ENCODE assay signal across 8 cellular contexts in genomic region chr19:48398329-48399235, GRCh38. TPM values are rescaled to one million over a fixed set of nuclear protein-coding genes. Genes with fewer than 3 reads are reported as not detected.
DNase-seq lines count a peak whose midpoint lies in the region; ATAC-seq and TF ChIP-seq lines count a peak whose summit lies in the region.

No MANE protein-coding gene starts in this region.

- peak overlapping the region; percentile 63 for H3K9ac ChIP-seq in PC-3 (ENCODE audit: low read length)

- TF ChIP-seq POLR2A in GM15510 (IDR thresholded peaks at IDR 0.05; ENCODE audit: borderline replicate concordance, extremely low read depth, insufficient read length) (peak; percentile 70), thyroid gland (IDR thresholded peaks at IDR 0.05) (no peak)

- H3K4me1 ChIP-seq in PC-3 (ENCODE audit: insufficient read depth, low read length) (peaks cover 9% of the 10 kb centered on the region), osteoblast (ENCODE audit: insufficient read depth, low read length) (peaks cover 5% of the 10 kb centered on the region), thyroid gland (peaks cover 5 to 12% of the 10 kb centered on the region in 2 donors)

- H2AFZ ChIP-seq in PC-3 (ENCODE audit: low read length) (peak overlapping the region; percentile 67), osteoblast (ENCODE audit: low read length) (peak overlapping the region; percentile 59)

- no peaks in the 10 kb centered on the region for H3K9me2 ChIP-seq in PC-3 (replicated peaks; ENCODE audit: low read length)

- no peaks in the 10 kb centered on the region for H4K20me1 ChIP-seq in PC-3 (ENCODE audit: low read length)
- H4K20me1 ChIP-seq in osteoblast (ENCODE audit: insufficient read depth, low read length): no peaks in the 10 kb centered on the region

- H3K9me3 ChIP-seq in PC-3 (ENCODE audit: low read length) (no peaks in the 10 kb centered on the region), osteoblast (ENCODE audit: low read depth, low read length) (no peaks in the 10 kb centered on the region), thyroid gland (no peaks in the 10 kb centered on the region)

- 22 to 28% methylated on average over 17 to 24 of the region's 109 CpGs for WGBS in thyroid gland, 2 donors

- DNase-seq in PC-3 (peak; percentile 68), activated T-helper 1 cell treated with Interleukin-2 at 50 U/mL for 16 hours (ENCODE audit: low read depth) (peak; percentile 82), fibroblast of the aortic adventitia (ENCODE audit: low read depth) (peak; percentile 76), osteoblast (ENCODE audit: insufficient read length, low spot score, missing footprints) (peak; percentile 98), thyroid gland (peak; percentile 50 to 51)

- ATAC-seq in HG03460 (IDR thresholded peaks at IDR 0.05; ENCODE audit: unreplicated experiment): peak; percentile 59
- ATAC-seq in PC-3: peak; percentile 52
- no peak for ATAC-seq in HG03097 (IDR thresholded peaks at IDR 0.05; ENCODE audit: low FRiP score, unreplicated experiment)

- H3K79me2 ChIP-seq in PC-3 (ENCODE audit: low read length): no peaks in the 10 kb centered on the region
- no peaks in the 10 kb centered on the region for H3K79me2 ChIP-seq in osteoblast (ENCODE audit: insufficient read depth, low read length)

- TF ChIP-seq CTCF in PC-3 (conservative IDR thresholded peaks at IDR 0.05; ENCODE audit: low read depth, low read length): no peak
- TF ChIP-seq CTCF in fibroblast of the aortic adventitia (IDR thresholded peaks at IDR 0.05; ENCODE audit: insufficient read depth, low read length): no peak
- no peak for TF ChIP-seq CTCF in osteoblast (IDR thresholded peaks at IDR 0.05; ENCODE audit: extremely low read depth, low read depth, low read length)
- no peak for TF ChIP-seq CTCF in thyroid gland (IDR thresholded peaks at IDR 0.05)

- H3K36me3 ChIP-seq in PC-3 (ENCODE audit: low read depth, low read length) (no peaks in the 10 kb centered on the region), osteoblast (ENCODE audit: insufficient read depth, low read length) (no peaks in the 10 kb centered on the region), thyroid gland (no peaks in the 10 kb centered on the region)

- H3K4me3 ChIP-seq in PC-3 (ENCODE audit: low read length): peak overlapping the region; percentile 64
- peak overlapping the region; percentile 72 for H3K4me3 ChIP-seq in fibroblast of the aortic adventitia (ENCODE audit: low read depth, low read length)
- H3K4me3 ChIP-seq in osteoblast (ENCODE audit: insufficient read depth, low read length): peak overlapping the region; percentile 68
- peak overlapping the region in 1 of 3 donors; percentile 27 for H3K4me3 ChIP-seq in thyroid gland (replicated peaks in 1 of 3)

- CTCF ChIA-PET in PC-3 (lab: Charles Lee): no interaction called here

- BruUV-seq in PC-3 (replicated peaks; lab: Mats Ljungman, UMichigan): no TSS peak

- no peaks in the 10 kb centered on the region for H3F3A ChIP-seq in PC-3 (ENCODE audit: low read length, unreplicated experiment)

- intact Hi-C loops in PC-3 (cut with micrococcal nuclease) (no loop called here), thyroid gland (cut with DNase I) (loop anchor here (10.0 kb wide), 1 partner anchor 46 kb away; the partner anchor contains the start of gene GRWD1)

- H3K27me3 ChIP-seq in PC-3 (ENCODE audit: low read length) (no peaks in the 10 kb centered on the region; the same call in 1 of the 2 replicates), osteoblast (ENCODE audit: insufficient read depth, low read length) (peaks cover 41% of the 10 kb centered on the region), thyroid gland (peaks cover 30% of the 10 kb centered on the region)

- H3K27ac ChIP-seq in PC-3 (ENCODE audit: low read length) (no peak overlapping the region), osteoblast (ENCODE audit: low read depth, low read length) (no peak overlapping the region), thyroid gland (no peak overlapping the region)

- H3K4me2 ChIP-seq in PC-3 (ENCODE audit: low read length) (peak overlapping the region; percentile 81), osteoblast (ENCODE audit: insufficient read depth, low read length) (peak overlapping the region; percentile 89)

- POLR2A ChIA-PET in PC-3 (lab: Charles Lee; ENCODE audit: unreplicated experiment): no interaction called here

RNA-seq across cellular contexts. Expression of gene GRIN2D, which starts 5.1 kb away (rescaled TPM):
- total RNA-seq in PC-3 (2014; rRNA removed) (0.51 and 1.0 TPM in 2 replicates), fibroblast of the aortic adventitia (ENCODE audit: low replicate concordance) (1.2 and 2.2 TPM in 2 replicates), osteoblast (under 0.01 TPM in 2 replicates), thyroid gland (1 to 10 TPM in 1 of 4 donors, under 1 TPM in 3; 0.56 to 2.2 (median 0.84) TPM)

RNA-seq across cellular contexts. Expression of gene KDELR1, which starts 7.2 kb away (rescaled TPM):
- total RNA-seq in PC-3 (2014; rRNA removed) (90.2 and 101 TPM in 2 replicates), fibroblast of the aortic adventitia (ENCODE audit: low replicate concordance) (23.7 and 140 TPM in 2 replicates), osteoblast (95.2 and 119 TPM in 2 replicates), thyroid gland (100 to 1,000 TPM; 121 to 160 (median 141) TPM)

RNA-seq across cellular contexts. Expression of gene SYNGR4, which starts 34.4 kb away (rescaled TPM):
- not detected in 2 replicates for total RNA-seq in PC-3 (2014; rRNA removed)
- total RNA-seq in fibroblast of the aortic adventitia (ENCODE audit: low replicate concordance): not detected in 2 replicates
- total RNA-seq in osteoblast: not detected in 2 replicates
- total RNA-seq in thyroid gland: not detected

RNA-seq across cellular contexts. Expression of gene TMEM143, which starts 34.8 kb away (rescaled TPM):
- 1.3 and 7.1 TPM in 2 replicates for total RNA-seq in PC-3 (2014; rRNA removed)
- 2.2 and 5.0 TPM in 2 replicates for total RNA-seq in fibroblast of the aortic adventitia (ENCODE audit: low replicate concordance)
- total RNA-seq in osteoblast: 4.3 and 4.7 TPM in 2 replicates
- 10 to 100 TPM in 1 of 4 donors, 1 to 10 TPM in 3; 6.3 to 12.6 (median 9.2) TPM for total RNA-seq in thyroid gland

RNA-seq across cellular contexts. Expression of gene GRWD1, which starts 47.2 kb away (rescaled TPM):
- 33.2 and 46.7 TPM in 2 replicates for total RNA-seq in PC-3 (2014; rRNA removed)
- 34.1 and 34.6 TPM in 2 replicates for total RNA-seq in fibroblast of the aortic adventitia (ENCODE audit: low replicate concordance)
- 23.3 and 25.0 TPM in 2 replicates for total RNA-seq in osteoblast
- total RNA-seq in thyroid gland: 10 to 100 TPM; 22.4 to 40.5 (median 29.1) TPM
